In genomic region chr15:64191971-64192830, GRCh38 we compare ENCODE assay signal across 18 cellular contexts. TPM values are rescaled to one million over a fixed set of nuclear protein-coding genes. Genes with fewer than 3 reads are reported as not detected.
A peak's percentile ranks its signal among the peaks of the same experiment; 100 is the strongest.
DNase-seq lines count a peak whose midpoint lies in the region; ATAC-seq lines count a peak whose summit lies in the region.
"Had no signal": no experiment of that assay in that cellular context is flagged by ENCODE, and none has a peak within 500 bp of the region (broad histone marks: within the 10 kb centered on the region; RNA-seq: fewer than 3 reads in every experiment).

No MANE protein-coding gene starts in this region.

- H3K9me3 Mint-ChIP-seq in activated naive CD8-positive, alpha-beta T cell treated with anti-CD3 and anti-CD28 coated beads for 36 hours: no peaks in the 10 kb centered on the region
- no peaks in the 10 kb centered on the region for H3K9me3 Mint-ChIP-seq in activated naive CD8-positive, alpha-beta T cell treated with anti-CD3 and anti-CD28 coated beads, Interleukin-2, amount 50 U/mL, for 24 hours

- H3K27me3 ChIP-seq in ectodermal cell (ENCODE audit: control insufficient read depth, insufficient read depth, low read length, poor library complexity, severe bottlenecking): no peaks in the 10 kb centered on the region
- H3K27me3 ChIP-seq: Peyer's patch had no signal

- H3K4me1 Mint-ChIP-seq in activated naive CD8-positive, alpha-beta T cell treated with anti-CD3 and anti-CD28 coated beads for 36 hours: no peaks in the 10 kb centered on the region
- H3K4me1 Mint-ChIP-seq in activated naive CD8-positive, alpha-beta T cell treated with anti-CD3 and anti-CD28 coated beads, Interleukin-2, amount 50 U/mL, for 24 hours: peaks cover 16% of the 10 kb centered on the region

- no peaks in the 10 kb centered on the region for H3K27me3 Mint-ChIP-seq in activated naive CD8-positive, alpha-beta T cell treated with anti-CD3 and anti-CD28 coated beads for 36 hours
- H3K27me3 Mint-ChIP-seq in activated naive CD8-positive, alpha-beta T cell treated with anti-CD3 and anti-CD28 coated beads, Interleukin-2, amount 50 U/mL, for 24 hours: no peaks in the 10 kb centered on the region

- no peaks in the 10 kb centered on the region for H3K9me3 ChIP-seq in ectodermal cell (ENCODE audit: control insufficient read depth, low read length)
- H3K9me3 ChIP-seq: Peyer's patch had no signal

- H3K27ac Mint-ChIP-seq in activated naive CD8-positive, alpha-beta T cell treated with anti-CD3 and anti-CD28 coated beads for 36 hours: peak overlapping the region; percentile 16
- no peak overlapping the region for H3K27ac Mint-ChIP-seq in activated naive CD8-positive, alpha-beta T cell treated with anti-CD3 and anti-CD28 coated beads, Interleukin-2, amount 50 U/mL, for 24 hours

- H3K4me1 ChIP-seq in ectodermal cell (ENCODE audit: control insufficient read depth, insufficient read depth, low read length): no peaks in the 10 kb centered on the region
- H3K4me1 ChIP-seq: Peyer's patch had no signal

- 90% methylated on average over 5 of the region's 5 CpGs for WGBS in ectodermal cell, 2 experiments

- no peak for ATAC-seq in activated naive CD8-positive, alpha-beta T cell treated with anti-CD3 and anti-CD28 coated beads, Interleukin-2, amount 50 U/mL, for 24 hours
- no peak for ATAC-seq in HG03520 (IDR thresholded peaks at IDR 0.05; ENCODE audit: unreplicated experiment)
- ATAC-seq in HG03280 (IDR thresholded peaks at IDR 0.05; ENCODE audit: unreplicated experiment): no peak
- ATAC-seq in HG02623 (IDR thresholded peaks at IDR 0.05; ENCODE audit: unreplicated experiment): no peak
- ATAC-seq: SK-N-SH treated with all-trans-retinoic acid at 6 μM for 48 hours had no signal

- peak overlapping the region; percentile 60 for H3K27ac ChIP-seq in ectodermal cell (ENCODE audit: insufficient read depth, low read depth, low read length, poor library complexity, severe bottlenecking)
- H3K27ac ChIP-seq: C4-2B, Peyer's patch had no signal

- H3K36me3 ChIP-seq in ectodermal cell (ENCODE audit: control insufficient read depth, insufficient read depth, low read length): peaks cover 5% of the 10 kb centered on the region

- no peak overlapping the region for H3K4me3 ChIP-seq in ectodermal cell (ENCODE audit: insufficient read depth, low read depth, low read length)
- H3K4me3 ChIP-seq: Peyer's patch had no signal

- H3K36me3 Mint-ChIP-seq in activated naive CD8-positive, alpha-beta T cell treated with anti-CD3 and anti-CD28 coated beads for 36 hours: peaks cover 6% of the 10 kb centered on the region
- H3K36me3 Mint-ChIP-seq in activated naive CD8-positive, alpha-beta T cell treated with anti-CD3 and anti-CD28 coated beads, Interleukin-2, amount 50 U/mL, for 24 hours (ENCODE audit: low read depth): peaks cover 9% of the 10 kb centered on the region

- no peak overlapping the region for H3K4me3 Mint-ChIP-seq in activated naive CD8-positive, alpha-beta T cell treated with anti-CD3 and anti-CD28 coated beads for 36 hours
- no peak overlapping the region for H3K4me3 Mint-ChIP-seq in activated naive CD8-positive, alpha-beta T cell treated with anti-CD3 and anti-CD28 coated beads, Interleukin-2, amount 50 U/mL, for 24 hours

- DNase-seq in activated naive CD8-positive, alpha-beta T cell treated with anti-CD3 and anti-CD28 coated beads for 36 hours: no peak
- no peak for DNase-seq in activated naive CD8-positive, alpha-beta T cell treated with anti-CD3 and anti-CD28 coated beads, Interleukin-2, amount 50 U/mL, for 24 hours
- DNase-seq in NCI-H524 (lab: John Stamatoyannopoulos, UW) (peak; percentile 76 to 94), nucleus accumbens (lab: John Stamatoyannopoulos, UW) (no peak)
- DNase-seq: COR-L47, HCEC 1CT, KBM-7, NCI-H1105, NCI-H1930, NCI-H510A treated with DMSO at 0.1 percent for 48 hours, Peyer's patch, Right ventricle myocardium superior had no signal

RNA-seq across cellular contexts. Expression of gene PPIB, which starts 29.4 kb away (rescaled TPM):
- total RNA-seq in activated naive CD8-positive, alpha-beta T cell treated with anti-CD3 and anti-CD28 coated beads for 36 hours: 100 to 1,000 TPM; 315 to 318 TPM
- polyA plus RNA-seq in ectodermal cell (2013, experiment 1 of 4): 222 TPM
- 181 TPM for polyA plus RNA-seq in ectodermal cell (2013, experiment 2 of 4)
- polyA plus RNA-seq in ectodermal cell (2013, experiment 3 of 4): 199 TPM
- polyA plus RNA-seq in ectodermal cell (2013, experiment 4 of 4): 207 TPM

RNA-seq across cellular contexts. Expression of gene SNX22, which starts 40.7 kb away (rescaled TPM):
- under 1 TPM; 0.42 to 0.74 TPM for total RNA-seq in activated naive CD8-positive, alpha-beta T cell treated with anti-CD3 and anti-CD28 coated beads for 36 hours
- 1.6 TPM for polyA plus RNA-seq in ectodermal cell (2013, experiment 1 of 4)
- polyA plus RNA-seq in ectodermal cell (2013, experiment 2 of 4): 2.3 TPM
- 1.7 TPM for polyA plus RNA-seq in ectodermal cell (2013, experiment 3 of 4)
- polyA plus RNA-seq in ectodermal cell (2013, experiment 4 of 4): 1.3 TPM

Comparison
In these comparisons a context has a peak if more than half of its experiments do, and no peak if none do; other contexts are left out.
1. DNase-seq: peak in NCI-H524 (2 of 2); none in activated naive CD8-positive, alpha-beta T cell treated with anti-CD3 and anti-CD28 coated beads for 36 hours (single experiment), activated naive CD8-positive, alpha-beta T cell treated with anti-CD3 and anti-CD28 coated beads, Interleukin-2, amount 50 U/mL, for 24 hours (single experiment) and nucleus accumbens (0 of 56).